18 cellular contexts compared by ENCODE assay signal in the genomic region with DNA sequence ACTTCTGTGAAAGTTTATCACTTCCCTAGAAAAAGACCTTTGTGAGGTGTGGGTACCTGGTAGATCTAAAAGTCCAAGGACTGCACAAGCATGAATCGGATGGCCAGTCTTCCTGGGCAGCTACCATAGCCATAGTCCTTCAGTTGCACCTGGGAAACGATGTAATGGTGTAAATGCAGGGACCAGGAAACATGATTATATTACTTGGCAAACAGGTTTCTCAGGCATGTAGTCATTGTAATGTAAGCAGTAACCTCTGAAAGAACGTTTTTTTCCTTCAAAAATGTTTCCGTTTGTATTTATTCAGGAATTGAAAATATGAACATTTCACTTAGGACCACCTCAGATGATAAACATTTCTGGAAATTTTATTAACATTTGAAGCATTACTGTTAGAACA.
"Had no signal": no experiment of that assay in that cellular context is flagged by ENCODE, and none has a peak within 500 bp of the region (broad histone marks: within the 10 kb centered on the region; RNA-seq: fewer than 3 reads in every experiment).

No MANE protein-coding gene starts in this region.

- H3K4me3 ChIP-seq: body of pancreas, heart left ventricle, mucosa of descending colon, ovary, thoracic aorta had no signal

- H3K27ac ChIP-seq: body of pancreas, ovary, thoracic aorta had no signal

- H3K27me3 ChIP-seq: body of pancreas, heart left ventricle, ovary had no signal

- DNase-seq: activated CD4-positive, alpha-beta T cell treated with anti-CD3 and anti-CD28 coated beads, Interleukin-2, amount 50 U/mL, for 48 hours; activated CD4-positive, CD25-positive, alpha-beta regulatory T cell treated with anti-CD3 and anti-CD28 coated beads, Interleukin-2, amount 50 U/mL, for 72 hours; activated effector memory CD4-positive, alpha-beta T cell treated with Interleukin-2 at 50 U/mL for 16 hours; activated T-cell treated with anti-CD3 and anti-CD28 coated beads, Interleukin-2, amount 50 U/mL, for 1 hour; body of pancreas; cortex of kidney; effector CD4-positive, alpha-beta T cell; foreskin fibroblast; heart left ventricle; left colon; mucosa of descending colon; naive thymus-derived CD4-positive, alpha-beta T cell; ovary; stimulated activated CD4-positive, alpha-beta T cell treated with anti-CD3 and anti-CD28 coated beads, Interleukin-12 subunit alpha, Interleukin-12 subunit beta, amount 100 ng/mL, for 4 hours; stimulated activated CD4-positive, alpha-beta T cell treated with anti-CD3 and anti-CD28 coated beads, Interleukin-2, amount 100 ng/mL, for 24 hours; T-cell; T-helper 9 cell had no signal

- H3K9me3 ChIP-seq: body of pancreas, heart left ventricle, mucosa of descending colon, ovary, thoracic aorta had no signal

- H3K36me3 ChIP-seq: heart left ventricle, ovary, thoracic aorta had no signal

- H3K4me1 ChIP-seq: body of pancreas had no signal
